15 cellular contexts compared by ENCODE assay signal in genomic region chr1:220928725-220929297, GRCh38. TPM values are rescaled to one million over a fixed set of nuclear protein-coding genes. Genes with fewer than 3 reads are reported as not detected.
"Had no signal": no experiment of that assay in that cellular context is flagged by ENCODE, and none has a peak within 500 bp of the region (broad histone marks: within the 10 kb centered on the region; RNA-seq: fewer than 3 reads in every experiment).

No MANE protein-coding gene starts in this region.

- H3K79me2 ChIP-seq: parathyroid adenoma had no signal

- H3K27ac ChIP-seq: parathyroid adenoma had no signal

- ATAC-seq: activated CD8-positive, alpha-beta T cell treated with anti-CD3 and anti-CD28 coated beads, Interleukin-2, amount 10 ng/mL, durations not matched to agents 7 days and 5 days; left ventricle myocardium superior; naive thymus-derived CD8-positive, alpha-beta T cell; WTC11 had no signal

- H3K9ac ChIP-seq: parathyroid adenoma had no signal

- H3K4me1 ChIP-seq: parathyroid adenoma had no signal

- H2AFZ ChIP-seq: parathyroid adenoma had no signal

- DNase-seq: activated CD4-positive, alpha-beta T cell treated with anti-CD3 and anti-CD28 coated beads for 4 hours; activated CD8-positive, alpha-beta memory T cell treated with anti-CD3 and anti-CD28 coated beads, Interleukin-2, amount 50 U/mL, for 4 hours; activated CD8-positive, alpha-beta T cell treated with anti-CD3 and anti-CD28 coated beads, Interleukin-2, amount 10 ng/mL, durations not matched to agents 7 days and 5 days; activated effector memory CD4-positive, alpha-beta T cell treated with anti-CD3 and anti-CD28 coated beads, Interleukin-2, amount 50 U/mL, for 16 hours; activated T-cell treated with anti-CD3 and anti-CD28 coated beads, Interleukin-2, amount 50 U/mL, for 48 hours; amniotic stem cell; glutamatergic neuron; hypothalamus; left ventricle myocardium superior; mesenchymal stem cell; naive thymus-derived CD8-positive, alpha-beta T cell; stimulated activated CD4-positive, alpha-beta T cell treated with anti-CD3 and anti-CD28 coated beads, Interleukin-12 subunit alpha, Interleukin-12 subunit beta, amount 100 ng/mL, for 4 hours; stimulated activated CD4-positive, alpha-beta T cell treated with anti-CD3 and anti-CD28 coated beads, Interleukin-2, amount 100 ng/mL, for 24 hours had no signal

RNA-seq across cellular contexts. Expression of gene HLX, which starts 49.6 kb away (rescaled TPM):
- total RNA-seq: activated CD8-positive, alpha-beta T cell treated with anti-CD3 and anti-CD28 coated beads, Interleukin-2, amount 10 ng/mL, durations not matched to agents 7 days and 5 days; WTC11 had no signal
- polyA plus RNA-seq: naive thymus-derived CD8-positive, alpha-beta T cell had no signal
